ENCODE assay signal across 6 cellular contexts in genomic region chr19:1884719-1885334, GRCh38. TPM values are rescaled to one million over a fixed set of nuclear protein-coding genes. Genes with fewer than 3 reads are reported as not detected.
DNase-seq lines count a peak whose midpoint lies in the region; ATAC-seq and TF ChIP-seq lines count a peak whose summit lies in the region.

No MANE protein-coding gene starts in this region.

- peaks cover 32% of the 10 kb centered on the region for H4K20me1 ChIP-seq in OCI-LY3 (ENCODE audit: insufficient read depth, low read length)

- peak overlapping the region; percentile 87 for H3K9ac ChIP-seq in OCI-LY3 (ENCODE audit: low read length)

- H3K4me1 ChIP-seq in OCI-LY3 (ENCODE audit: low read length): peaks cover 23% of the 10 kb centered on the region

- intact Hi-C loops in Right ventricle myocardium superior (cut with DNase I): no loop called here

- peak; percentile 59 for DNase-seq in Right ventricle myocardium superior
- no peak for DNase-seq in amniotic stem cell (lab: John Stamatoyannopoulos, UW)
- DNase-seq in NCI-H1694 (lab: John Stamatoyannopoulos, UW): no peak

- H3K27ac ChIP-seq in OCI-LY3 (ENCODE audit: low read length) (no peak overlapping the region), temporal lobe (ENCODE audit: low read depth, low read length) (peak overlapping the region; percentile 61)

- H3K4me3 ChIP-seq in OCI-LY3 (ENCODE audit: low read length): peak overlapping the region; percentile 96

- no peak overlapping the region for H2AFZ ChIP-seq in OCI-LY3 (ENCODE audit: low read depth, low read length)

- H3K36me3 ChIP-seq in OCI-LY3 (replicated peaks; ENCODE audit: low read depth, low read length): no peaks in the 10 kb centered on the region

- peak overlapping the region; percentile 79 for H3K4me2 ChIP-seq in OCI-LY3 (ENCODE audit: low read length)

- H3K27me3 ChIP-seq in OCI-LY3 (ENCODE audit: low read depth, low read length): no peaks in the 10 kb centered on the region

- H3K9me3 ChIP-seq in OCI-LY3 (ENCODE audit: insufficient read depth, low read length): no peaks in the 10 kb centered on the region

- peaks cover 47% of the 10 kb centered on the region for H3K79me2 ChIP-seq in OCI-LY3 (ENCODE audit: low read length)

- ATAC-seq in GM19452 (IDR thresholded peaks at IDR 0.05; ENCODE audit: unreplicated experiment) (peak; percentile 11), Right ventricle myocardium superior (ENCODE audit: poor library complexity) (no peak)

- no peak for TF ChIP-seq CTCF in OCI-LY3 (IDR thresholded peaks at IDR 0.05; ENCODE audit: low read depth, low read length)

RNA-seq across cellular contexts. Expression of gene ABHD17A, which starts 0.5 kb away (rescaled TPM):
- total RNA-seq in Right ventricle myocardium superior (55.7 TPM), temporal lobe (22.6 TPM)

RNA-seq across cellular contexts. Expression of gene ADAT3, which starts 20.4 kb away (rescaled TPM):
- total RNA-seq in Right ventricle myocardium superior (2.1 TPM), temporal lobe (0.74 TPM)

RNA-seq across cellular contexts. Expression of gene SCAMP4, which starts 20.4 kb away (rescaled TPM):
- total RNA-seq in Right ventricle myocardium superior: 16.2 TPM
- 22.1 TPM for total RNA-seq in temporal lobe

RNA-seq across cellular contexts. Expression of gene KLF16, which starts 21.4 kb away (rescaled TPM):
- total RNA-seq in Right ventricle myocardium superior (6.2 TPM), temporal lobe (3.4 TPM)

RNA-seq across cellular contexts. Expression of gene REXO1, which starts 36.5 kb away (rescaled TPM):
- total RNA-seq in Right ventricle myocardium superior: 13.6 TPM
- 9.6 TPM for total RNA-seq in temporal lobe
